9 cellular contexts compared by ENCODE assay signal in the genomic region with DNA sequence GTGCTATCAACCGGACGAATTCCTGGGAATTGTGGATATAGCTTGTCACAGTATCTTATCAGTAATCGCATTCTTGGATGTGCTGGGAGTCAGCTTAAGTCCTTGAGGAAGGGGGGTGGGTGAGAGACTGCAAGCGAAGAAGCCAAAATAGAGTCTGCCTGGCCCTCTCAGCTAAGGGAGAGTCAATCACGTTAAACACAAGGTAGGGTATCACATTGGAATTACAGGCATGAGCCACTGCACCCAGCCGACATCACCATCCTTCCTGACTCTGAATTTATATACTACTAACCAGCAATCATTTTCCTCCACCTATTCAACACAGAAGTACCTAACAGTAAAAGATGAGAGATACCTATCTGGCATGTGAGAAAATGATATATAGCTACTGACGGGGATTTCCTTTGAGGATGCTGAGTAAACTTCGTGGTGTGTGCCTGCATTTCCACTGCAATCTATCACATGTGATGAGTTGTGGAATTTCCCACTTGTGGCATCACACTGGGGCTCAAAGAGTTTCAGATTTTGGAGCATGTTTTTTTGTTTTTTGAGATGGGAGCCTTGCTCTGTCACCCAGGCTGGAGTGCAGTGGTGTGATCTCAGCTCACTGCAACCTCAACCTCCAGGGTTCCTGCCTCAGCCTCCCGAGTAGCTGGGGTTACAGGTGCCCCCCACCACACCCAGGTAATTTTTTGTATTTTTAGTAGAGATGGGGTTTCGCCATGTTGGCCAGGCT. TPM values are rescaled to one million over a fixed set of nuclear protein-coding genes. Genes with fewer than 3 reads are reported as not detected.
DNase-seq lines count a peak whose midpoint lies in the region; ATAC-seq and TF ChIP-seq lines count a peak whose summit lies in the region.
"Not testable (repeated sequence)": the region's sequence is repeated elsewhere in the genome, so short reads cannot be mapped to it uniquely, and the experiment has no call there.
"Had no signal": no experiment of that assay in that cellular context is flagged by ENCODE, and none has a peak within 500 bp of the region (broad histone marks: within the 10 kb centered on the region; RNA-seq: fewer than 3 reads in every experiment).

No MANE protein-coding gene starts in this region.

- ATAC-seq in T-helper 17 cell: peak; percentile 92
- ATAC-seq in activated CD8-positive, alpha-beta T cell treated with anti-CD3 and anti-CD28 coated beads, Interleukin-2, amount 10 ng/mL, durations not matched to agents 7 days and 5 days: peak; percentile 74
- peak; percentile 19 for ATAC-seq in omental fat pad (ENCODE audit: low FRiP score)
- ATAC-seq in stimulated activated memory B cell treated with anti-CD40 and anti-IgM and Interleukin-4, amounts not matched to agents 10 μg/mL and 1 μg/mL and 100 μg/mL, for 72 hours: peak; percentile 86

- TF ChIP-seq CTCF in Caco-2 (IDR thresholded peaks at IDR 0.05; ENCODE audit: insufficient read depth in 1 of 2, low read depth in 1 of 2, low read length in 1 of 2, severe bottlenecking in 1 of 2, unreplicated experiment in 1 of 2); GM20000 (IDR thresholded peaks at IDR 0.05; ENCODE audit: extremely low read depth, missing control alignments); fibroblast of mammary gland (conservative IDR thresholded peaks at IDR 0.05; ENCODE audit: control insufficient read depth, insufficient read depth, low read depth, low read length); omental fat pad (IDR thresholded peaks at IDR 0.05): not testable (repeated sequence)

- H3K27ac Mint-ChIP-seq in Caco-2 (ENCODE audit: unreplicated experiment); T-helper 17 cell: not testable (repeated sequence)
- peak overlapping the region; percentile 56 for H3K27ac Mint-ChIP-seq in activated CD8-positive, alpha-beta T cell treated with anti-CD3 and anti-CD28 coated beads, Interleukin-2, amount 10 ng/mL, durations not matched to agents 7 days and 5 days
- H3K27ac Mint-ChIP-seq in activated naive CD4-positive, alpha-beta T cell treated with anti-CD3 and anti-CD28 coated beads, Interleukin-2, amount 10 ng/mL, durations not matched to agents 7 days and 5 days: peak overlapping the region; percentile 45
- peak overlapping the region; percentile 58 for H3K27ac Mint-ChIP-seq in stimulated activated memory B cell treated with anti-CD40 and anti-IgM and Interleukin-4, amounts not matched to agents 10 μg/mL and 1 μg/mL and 100 μg/mL, for 72 hours

- not testable (repeated sequence) for H3K9me3 ChIP-seq in Caco-2; T-helper 17 cell (ENCODE audit: control insufficient read depth, low read length, poor library complexity, severe bottlenecking)

- intact Hi-C loops in Caco-2 (cut with micrococcal nuclease; ENCODE audit: unreplicated experiment): loop anchor here (1.0 kb wide), 1 partner anchor 75 kb away; no protein-coding TSS in a partner anchor

- POLR2A ChIA-PET in Caco-2 (lab: Charles Lee): interaction anchor here (0.6 kb wide), 2 partner anchors 131 to 606 kb away, joined by 4 to 5 read pairs; no protein-coding TSS in a partner anchor
- POLR2A ChIA-PET in activated CD8-positive, alpha-beta T cell treated with anti-CD3 and anti-CD28 coated beads, Interleukin-2, amount 10 ng/mL, durations not matched to agents 7 days and 5 days (lab: Charles Lee): interaction anchor here (0.5 to 1.5 kb wide), 5 partner anchors 8 to 75 kb away, joined by 3 to 6 read pairs (median 3); a partner anchor contains a TSS

- BruUV-seq in Caco-2 (replicated peaks; lab: Mats Ljungman, UMichigan): not testable (repeated sequence)

- not testable (repeated sequence) for H3K27me3 ChIP-seq in Caco-2 (replicated peaks; ENCODE audit: control insufficient read depth, insufficient read depth, low read length)

- H3K4me1 Mint-ChIP-seq in Caco-2 (ENCODE audit: low read depth, unreplicated experiment) (peaks cover 22% of the 10 kb centered on the region), T-helper 17 cell (peaks cover 29% of the 10 kb centered on the region)
- peaks cover 24% of the 10 kb centered on the region for H3K4me1 Mint-ChIP-seq in activated CD8-positive, alpha-beta T cell treated with anti-CD3 and anti-CD28 coated beads, Interleukin-2, amount 10 ng/mL, durations not matched to agents 7 days and 5 days (ENCODE audit: low read depth)
- peaks cover 18% of the 10 kb centered on the region for H3K4me1 Mint-ChIP-seq in activated naive CD4-positive, alpha-beta T cell treated with anti-CD3 and anti-CD28 coated beads, Interleukin-2, amount 10 ng/mL, durations not matched to agents 7 days and 5 days
- peaks cover 20% of the 10 kb centered on the region for H3K4me1 Mint-ChIP-seq in stimulated activated memory B cell treated with anti-CD40 and anti-IgM and Interleukin-4, amounts not matched to agents 10 μg/mL and 1 μg/mL and 100 μg/mL, for 72 hours

- not testable (repeated sequence) for H3K4me3 ChIP-seq in Caco-2 (ENCODE audit: low read depth, low read length); fibroblast of mammary gland (ENCODE audit: control insufficient read depth, low read depth, low read length)

- peak overlapping the region; percentile 42 for H3K4me3 Mint-ChIP-seq in Caco-2 (ENCODE audit: unreplicated experiment)
- peak overlapping the region; percentile 67 for H3K4me3 Mint-ChIP-seq in T-helper 17 cell
- not testable (repeated sequence) for H3K4me3 Mint-ChIP-seq in activated CD8-positive, alpha-beta T cell treated with anti-CD3 and anti-CD28 coated beads, Interleukin-2, amount 10 ng/mL, durations not matched to agents 7 days and 5 days; activated naive CD4-positive, alpha-beta T cell treated with anti-CD3 and anti-CD28 coated beads, Interleukin-2, amount 10 ng/mL, durations not matched to agents 7 days and 5 days; stimulated activated memory B cell treated with anti-CD40 and anti-IgM and Interleukin-4, amounts not matched to agents 10 μg/mL and 1 μg/mL and 100 μg/mL, for 72 hours

- not testable (repeated sequence) for H3K36me3 Mint-ChIP-seq in Caco-2 (ENCODE audit: insufficient read depth, unreplicated experiment); T-helper 17 cell (ENCODE audit: low read depth); stimulated activated memory B cell treated with anti-CD40 and anti-IgM and Interleukin-4, amounts not matched to agents 10 μg/mL and 1 μg/mL and 100 μg/mL, for 72 hours
- H3K36me3 Mint-ChIP-seq in activated CD8-positive, alpha-beta T cell treated with anti-CD3 and anti-CD28 coated beads, Interleukin-2, amount 10 ng/mL, durations not matched to agents 7 days and 5 days (ENCODE audit: low read depth): peaks cover 35% of the 10 kb centered on the region
- H3K36me3 Mint-ChIP-seq in activated naive CD4-positive, alpha-beta T cell treated with anti-CD3 and anti-CD28 coated beads, Interleukin-2, amount 10 ng/mL, durations not matched to agents 7 days and 5 days: peaks cover 36% of the 10 kb centered on the region

- peaks cover 14% of the 10 kb centered on the region for H3K4me1 ChIP-seq in Caco-2

- H3K36me3 ChIP-seq in Caco-2 (ENCODE audit: control insufficient read depth, insufficient read depth, low read length): not testable (repeated sequence)

- CTCF ChIA-PET in Caco-2 (lab: Charles Lee): interaction anchor here (0.6 to 1.7 kb wide), 3 partner anchors 28 to 117 kb away, joined by 3 to 9 read pairs (median 3); no protein-coding TSS in a partner anchor
- CTCF ChIA-PET in activated CD8-positive, alpha-beta T cell treated with anti-CD3 and anti-CD28 coated beads, Interleukin-2, amount 10 ng/mL, durations not matched to agents 7 days and 5 days (lab: Charles Lee): interaction anchor here (0.7 to 2.0 kb wide), 7 partner anchors 9 to 145 kb away, joined by 3 to 9 read pairs (median 6); a partner anchor contains a TSS
- CTCF ChIA-PET in activated naive CD4-positive, alpha-beta T cell treated with anti-CD3 and anti-CD28 coated beads, Interleukin-2, amount 10 ng/mL, durations not matched to agents 7 days and 5 days (lab: Charles Lee): interaction anchor here (1.1 to 1.4 kb wide), 3 partner anchors 10 to 20 kb away, joined by 3 read pairs; no protein-coding TSS in a partner anchor

- H3K27me3 Mint-ChIP-seq in Caco-2 (ENCODE audit: insufficient read depth, unreplicated experiment); T-helper 17 cell; activated CD8-positive, alpha-beta T cell treated with anti-CD3 and anti-CD28 coated beads, Interleukin-2, amount 10 ng/mL, durations not matched to agents 7 days and 5 days (ENCODE audit: low read depth); activated naive CD4-positive, alpha-beta T cell treated with anti-CD3 and anti-CD28 coated beads, Interleukin-2, amount 10 ng/mL, durations not matched to agents 7 days and 5 days: not testable (repeated sequence)
- peaks cover 26% of the 10 kb centered on the region for H3K27me3 Mint-ChIP-seq in stimulated activated memory B cell treated with anti-CD40 and anti-IgM and Interleukin-4, amounts not matched to agents 10 μg/mL and 1 μg/mL and 100 μg/mL, for 72 hours

- peak in 1 of 2 experiments; percentile 9 for DNase-seq in Caco-2
- peak; percentile 80 for DNase-seq in GM20000 (ENCODE audit: low spot score)
- peak in 2 of 3 donors; percentile 33 to 54 for DNase-seq in T-helper 17 cell
- DNase-seq in activated CD8-positive, alpha-beta T cell treated with anti-CD3 and anti-CD28 coated beads, Interleukin-2, amount 10 ng/mL, durations not matched to agents 7 days and 5 days: peak; percentile 53
- peak; percentile 52 for DNase-seq in activated naive CD4-positive, alpha-beta T cell treated with anti-CD3 and anti-CD28 coated beads, Interleukin-2, amount 10 ng/mL, durations not matched to agents 7 days and 5 days
- DNase-seq in fibroblast of mammary gland (ENCODE audit: low read depth): peak; percentile 20
- not testable (repeated sequence) for DNase-seq in omental fat pad (ENCODE audit: low spot score)

- not testable (repeated sequence) for H3K9me3 Mint-ChIP-seq in Caco-2 (ENCODE audit: unreplicated experiment); activated CD8-positive, alpha-beta T cell treated with anti-CD3 and anti-CD28 coated beads, Interleukin-2, amount 10 ng/mL, durations not matched to agents 7 days and 5 days (ENCODE audit: insufficient read depth); activated naive CD4-positive, alpha-beta T cell treated with anti-CD3 and anti-CD28 coated beads, Interleukin-2, amount 10 ng/mL, durations not matched to agents 7 days and 5 days; stimulated activated memory B cell treated with anti-CD40 and anti-IgM and Interleukin-4, amounts not matched to agents 10 μg/mL and 1 μg/mL and 100 μg/mL, for 72 hours

RNA-seq across cellular contexts. Expression of a gene that starts 8.3 kb away (rescaled TPM):
- not detected in 2 replicates for total RNA-seq in Caco-2 (2022)
- 1 to 10 TPM; 5.0 to 5.6 TPM for total RNA-seq in T-helper 17 cell
- 10 to 100 TPM; 47.1 to 47.6 TPM for total RNA-seq in activated CD8-positive, alpha-beta T cell treated with anti-CD3 and anti-CD28 coated beads, Interleukin-2, amount 10 ng/mL, durations not matched to agents 7 days and 5 days
- total RNA-seq in omental fat pad: 10 to 100 TPM in 2 of 4 donors, 1 to 10 TPM in 2; 3.6 to 66.5 (median 26.3) TPM
- total RNA-seq: astrocyte had no signal

RNA-seq across cellular contexts. Expression of a gene that starts 58.8 kb away (rescaled TPM):
- total RNA-seq in Caco-2 (2022): 19.3 and 21.7 TPM in 2 replicates
- under 1 TPM in 1 of 2 donors, not detected in 1; 0.35 TPM for total RNA-seq in T-helper 17 cell
- total RNA-seq in activated CD8-positive, alpha-beta T cell treated with anti-CD3 and anti-CD28 coated beads, Interleukin-2, amount 10 ng/mL, durations not matched to agents 7 days and 5 days: 1 to 10 TPM in 1 of 2 experiments, under 1 TPM in 1; 0.52 to 1.2 TPM
- 1,000 to 10,000 TPM; 1,035 to 6,271 (median 2,305) TPM for total RNA-seq in omental fat pad

Comparison
In these comparisons a context has a peak if more than half of its experiments do, and no peak if none do; other contexts are left out.
1. ATAC-seq: peak in every context shown above with its lines; median percentile 92 in T-helper 17 cell; 86 in stimulated activated memory B cell treated with anti-CD40 and anti-IgM and Interleukin-4, amounts not matched to agents 10 μg/mL and 1 μg/mL and 100 μg/mL, for 72 hours; 74 in activated CD8-positive, alpha-beta T cell treated with anti-CD3 and anti-CD28 coated beads, Interleukin-2, amount 10 ng/mL, durations not matched to agents 7 days and 5 days; 19 in omental fat pad.
2. RNA of a gene that starts 58.8 kb away (total RNA-seq): 1,035 to 6,271 TPM in omental fat pad; 19.3 to 21.7 TPM in Caco-2, 0.52 to 1.2 TPM in activated CD8-positive, alpha-beta T cell treated with anti-CD3 and anti-CD28 coated beads, Interleukin-2, amount 10 ng/mL, durations not matched to agents 7 days and 5 days and 0.35 TPM in T-helper 17 cell; every median in the first group is over 10 times any median in the second.